Comparison of ENCODE assay signal across 1 cellular context in the genomic region with DNA sequence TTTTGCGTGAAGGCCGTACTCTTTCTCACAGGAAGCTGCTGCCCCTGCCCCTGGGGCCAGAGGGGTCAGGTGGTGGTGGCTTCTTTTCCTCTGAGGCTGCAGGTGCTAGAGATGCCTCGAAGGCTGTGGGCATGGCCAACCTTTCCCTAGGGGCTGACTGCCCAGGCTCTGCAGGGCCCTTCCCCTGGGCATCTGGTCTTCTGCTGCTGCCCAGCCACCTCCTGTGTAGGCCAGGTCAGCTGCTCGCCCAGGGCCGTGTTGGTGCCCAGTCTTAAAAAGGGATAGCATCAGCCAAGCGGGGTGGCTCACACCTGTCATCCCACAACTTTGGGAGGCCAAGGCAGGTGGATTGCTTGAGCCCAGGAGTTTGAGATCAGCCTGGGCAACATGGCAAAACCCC.
TF ChIP-seq lines count a peak whose summit lies in the region.

No MANE protein-coding gene starts in this region.

TF ChIP-seq in H1, 55 proteins besides CTCF, POLR2A, EP300 and RAD21:
- TF ChIP-seq SP4 (IDR thresholded peaks at IDR 0.05; ENCODE audit: low read length) (no peak), CREB1 (IDR thresholded peaks at IDR 0.05) (no peak), SRF (IDR thresholded peaks at IDR 0.05; ENCODE audit: low read depth, low read length) (no peak), BRCA1 (IDR thresholded peaks at IDR 0.05; ENCODE audit: low read depth, low read length) (no peak), NANOG (IDR thresholded peaks at IDR 0.05; ENCODE audit: insufficient read depth, low read depth, low read length, poor library complexity, severe bottlenecking) (no peak)
